In genomic region chr3:114093596-114093995, GRCh38 we compare ENCODE assay signal across 1 cellular context.
TF ChIP-seq lines count a peak whose summit lies in the region.

No MANE protein-coding gene starts in this region.

TF ChIP-seq in HEK293, 187 proteins besides CTCF, POLR2A, EP300 and RAD21 (continued from another document):
- TF ChIP-seq, protein P1, sequence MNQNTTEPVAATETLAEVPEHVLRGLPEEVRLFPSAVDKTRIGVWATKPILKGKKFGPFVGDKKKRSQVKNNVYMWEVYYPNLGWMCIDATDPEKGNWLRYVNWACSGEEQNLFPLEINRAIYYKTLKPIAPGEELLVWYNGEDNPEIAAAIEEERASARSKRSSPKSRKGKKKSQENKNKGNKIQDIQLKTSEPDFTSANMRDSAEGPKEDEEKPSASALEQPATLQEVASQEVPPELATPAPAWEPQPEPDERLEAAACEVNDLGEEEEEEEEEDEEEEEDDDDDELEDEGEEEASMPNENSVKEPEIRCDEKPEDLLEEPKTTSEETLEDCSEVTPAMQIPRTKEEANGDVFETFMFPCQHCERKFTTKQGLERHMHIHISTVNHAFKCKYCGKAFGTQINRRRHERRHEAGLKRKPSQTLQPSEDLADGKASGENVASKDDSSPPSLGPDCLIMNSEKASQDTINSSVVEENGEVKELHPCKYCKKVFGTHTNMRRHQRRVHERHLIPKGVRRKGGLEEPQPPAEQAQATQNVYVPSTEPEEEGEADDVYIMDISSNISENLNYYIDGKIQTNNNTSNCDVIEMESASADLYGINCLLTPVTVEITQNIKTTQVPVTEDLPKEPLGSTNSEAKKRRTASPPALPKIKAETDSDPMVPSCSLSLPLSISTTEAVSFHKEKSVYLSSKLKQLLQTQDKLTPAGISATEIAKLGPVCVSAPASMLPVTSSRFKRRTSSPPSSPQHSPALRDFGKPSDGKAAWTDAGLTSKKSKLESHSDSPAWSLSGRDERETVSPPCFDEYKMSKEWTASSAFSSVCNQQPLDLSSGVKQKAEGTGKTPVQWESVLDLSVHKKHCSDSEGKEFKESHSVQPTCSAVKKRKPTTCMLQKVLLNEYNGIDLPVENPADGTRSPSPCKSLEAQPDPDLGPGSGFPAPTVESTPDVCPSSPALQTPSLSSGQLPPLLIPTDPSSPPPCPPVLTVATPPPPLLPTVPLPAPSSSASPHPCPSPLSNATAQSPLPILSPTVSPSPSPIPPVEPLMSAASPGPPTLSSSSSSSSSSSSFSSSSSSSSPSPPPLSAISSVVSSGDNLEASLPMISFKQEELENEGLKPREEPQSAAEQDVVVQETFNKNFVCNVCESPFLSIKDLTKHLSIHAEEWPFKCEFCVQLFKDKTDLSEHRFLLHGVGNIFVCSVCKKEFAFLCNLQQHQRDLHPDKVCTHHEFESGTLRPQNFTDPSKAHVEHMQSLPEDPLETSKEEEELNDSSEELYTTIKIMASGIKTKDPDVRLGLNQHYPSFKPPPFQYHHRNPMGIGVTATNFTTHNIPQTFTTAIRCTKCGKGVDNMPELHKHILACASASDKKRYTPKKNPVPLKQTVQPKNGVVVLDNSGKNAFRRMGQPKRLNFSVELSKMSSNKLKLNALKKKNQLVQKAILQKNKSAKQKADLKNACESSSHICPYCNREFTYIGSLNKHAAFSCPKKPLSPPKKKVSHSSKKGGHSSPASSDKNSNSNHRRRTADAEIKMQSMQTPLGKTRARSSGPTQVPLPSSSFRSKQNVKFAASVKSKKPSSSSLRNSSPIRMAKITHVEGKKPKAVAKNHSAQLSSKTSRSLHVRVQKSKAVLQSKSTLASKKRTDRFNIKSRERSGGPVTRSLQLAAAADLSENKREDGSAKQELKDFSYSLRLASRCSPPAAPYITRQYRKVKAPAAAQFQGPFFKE (tag by site-specific recombination; IDR thresholded peaks at IDR 0.05; ENCODE audit: borderline replicate concordance): no peak
- TF ChIP-seq ZNF660 (tag by site-specific recombination; IDR thresholded peaks at IDR 0.05) (peak; percentile 76; the same call in 1 of the 2 replicates), ZSCAN30 (tag by site-specific recombination; IDR thresholded peaks at IDR 0.05) (no peak)
